ENCODE assay signal across 1 cellular context in the genomic region with DNA sequence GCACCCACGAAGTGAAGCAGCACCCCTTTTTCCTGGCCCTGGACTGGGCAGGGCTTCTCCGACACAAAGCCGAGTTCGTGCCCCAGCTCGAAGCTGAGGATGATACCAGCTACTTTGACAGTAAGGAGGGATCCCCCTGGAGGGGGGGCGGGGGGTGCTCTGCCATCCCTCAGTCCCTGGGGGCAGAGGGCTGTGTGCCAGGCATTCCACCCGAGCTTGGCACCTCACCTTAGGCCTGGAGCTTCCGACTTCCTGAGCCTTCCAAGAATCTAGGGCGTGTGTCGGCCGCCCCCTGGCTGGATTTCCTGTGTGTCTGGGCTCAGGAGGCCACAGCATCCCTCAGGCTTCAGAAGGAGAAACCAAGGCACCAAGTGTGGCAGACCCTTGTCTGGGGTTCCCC.
TF ChIP-seq lines count a peak whose summit lies in the region.

No MANE protein-coding gene starts in this region.

TF ChIP-seq in liver, 16 proteins besides CTCF, POLR2A, EP300 and RAD21:
- TF ChIP-seq RXRA (IDR thresholded peaks at IDR 0.05): no peak
- TF ChIP-seq, protein P1, sequence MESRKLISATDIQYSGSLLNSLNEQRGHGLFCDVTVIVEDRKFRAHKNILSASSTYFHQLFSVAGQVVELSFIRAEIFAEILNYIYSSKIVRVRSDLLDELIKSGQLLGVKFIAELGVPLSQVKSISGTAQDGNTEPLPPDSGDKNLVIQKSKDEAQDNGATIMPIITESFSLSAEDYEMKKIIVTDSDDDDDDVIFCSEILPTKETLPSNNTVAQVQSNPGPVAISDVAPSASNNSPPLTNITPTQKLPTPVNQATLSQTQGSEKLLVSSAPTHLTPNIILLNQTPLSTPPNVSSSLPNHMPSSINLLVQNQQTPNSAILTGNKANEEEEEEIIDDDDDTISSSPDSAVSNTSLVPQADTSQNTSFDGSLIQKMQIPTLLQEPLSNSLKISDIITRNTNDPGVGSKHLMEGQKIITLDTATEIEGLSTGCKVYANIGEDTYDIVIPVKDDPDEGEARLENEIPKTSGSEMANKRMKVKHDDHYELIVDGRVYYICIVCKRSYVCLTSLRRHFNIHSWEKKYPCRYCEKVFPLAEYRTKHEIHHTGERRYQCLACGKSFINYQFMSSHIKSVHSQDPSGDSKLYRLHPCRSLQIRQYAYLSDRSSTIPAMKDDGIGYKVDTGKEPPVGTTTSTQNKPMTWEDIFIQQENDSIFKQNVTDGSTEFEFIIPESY (IDR thresholded peaks at IDR 0.05): no peak
- no peak for TF ChIP-seq TAF1 (conservative IDR thresholded peaks at IDR 0.05)
- no peak for TF ChIP-seq HNF4G (IDR thresholded peaks at IDR 0.05)
- TF ChIP-seq FOXA2 (IDR thresholded peaks at IDR 0.05): no peak
- TF ChIP-seq YY1 (IDR thresholded peaks at IDR 0.05): no peak
- no peak for TF ChIP-seq GABPA (IDR thresholded peaks at IDR 0.05 in 1 of 2, conservative IDR thresholded peaks at IDR 0.05 in 1 of 2)
- TF ChIP-seq NR2F2 (IDR thresholded peaks at IDR 0.05): no peak
